Comparison of ENCODE assay signal across 30 cellular contexts in genomic region chr5:83385812-83386211, GRCh38.
"Had no signal": no experiment of that assay in that cellular context is flagged by ENCODE, and none has a peak within 500 bp of the region (broad histone marks: within the 10 kb centered on the region; RNA-seq: fewer than 3 reads in every experiment).

No MANE protein-coding gene starts in this region.

- H3K4me3 Mint-ChIP-seq: activated naive CD8-positive, alpha-beta T cell; naive B cell; nephron progenitor cell; stimulated activated naive CD8-positive, alpha-beta T cell treated with anti-CD3 and anti-CD28 coated beads, Interleukin-15, Interleukin-2, amounts not matched to agents 100 ng/mL and 50 ng/mL, for 24 hours; T-helper 2 cell treated with Interferon-gamma antibody and Interleukin-4, amounts not matched to agents 5 μg/mL and 100 μg/mL, for 36 hours had no signal

- H2AFZ ChIP-seq: hepatocyte had no signal

- H3K36me3 Mint-ChIP-seq: activated naive CD8-positive, alpha-beta T cell; naive B cell had no signal

- H3K4me3 ChIP-seq: cardiac muscle cell, colonic mucosa, gastroesophageal sphincter, hepatocyte, ovary, prostate gland, skin epidermis, upper lobe of right lung had no signal

- DNase-seq: activated CD4-positive, alpha-beta T cell treated with anti-CD3 and anti-CD28 coated beads for 48 hours; activated CD4-positive, alpha-beta T cell treated with anti-CD3 and anti-CD28 coated beads, Interleukin-2, amount 50 U/mL, for 48 hours; activated CD8-positive, alpha-beta memory T cell treated with anti-CD3 and anti-CD28 coated beads for 24 hours; activated effector memory CD4-positive, alpha-beta T cell treated with Interleukin-2 at 50 U/mL for 16 hours; activated naive CD4-positive, alpha-beta T cell treated with Interleukin-2 at 50 U/mL for 16 hours; anterior cingulate cortex; cerebellar nuclear complex; colonic mucosa; effector CD8-positive, alpha-beta T cell; erythroblast; islet precursor cell; left ventricle myocardium superior; naive B cell; nephron progenitor cell; ovary; retina; stimulated activated CD4-positive, alpha-beta T cell treated with anti-CD3 and anti-CD28 coated beads, Interleukin-12 subunit alpha, Interleukin-12 subunit beta, amount 100 ng/mL, for 4 hours; stimulated activated CD4-positive, alpha-beta T cell treated with anti-CD3 and anti-CD28 coated beads, Interleukin-4, amount 100 ng/mL, for 1 hour; upper lobe of right lung; WERI-Rb-1 had no signal

- H3K27me3 ChIP-seq: cardiac muscle cell, colonic mucosa, gastroesophageal sphincter, hepatocyte, ovary, upper lobe of right lung had no signal

- H3K4me1 ChIP-seq: colonic mucosa, gastroesophageal sphincter, prostate gland, upper lobe of right lung had no signal

- H3K27me3 Mint-ChIP-seq: naive B cell; stimulated activated naive CD8-positive, alpha-beta T cell treated with anti-CD3 and anti-CD28 coated beads, Interleukin-15, Interleukin-2, amounts not matched to agents 100 ng/mL and 50 ng/mL, for 24 hours had no signal

- ATAC-seq: activated CD4-positive, CD25-positive, alpha-beta regulatory T cell treated with anti-CD3 and anti-CD28 coated beads, Interleukin-2, amount 50 U/mL, for 24 hours; gastroesophageal sphincter; left ventricle myocardium superior; sciatic nerve; upper lobe of right lung had no signal

- H3K27ac ChIP-seq: cardiac muscle cell, colonic mucosa, gastroesophageal sphincter, ovary, prostate gland, skin epidermis, upper lobe of right lung, WERI-Rb-1 had no signal

- H3K79me2 ChIP-seq: hepatocyte had no signal

- H3K27ac Mint-ChIP-seq: activated naive CD8-positive, alpha-beta T cell; naive B cell; stimulated activated naive CD8-positive, alpha-beta T cell treated with anti-CD3 and anti-CD28 coated beads, Interleukin-15, Interleukin-2, amounts not matched to agents 100 ng/mL and 50 ng/mL, for 24 hours; T-helper 2 cell treated with Interferon-gamma antibody and Interleukin-4, amounts not matched to agents 5 μg/mL and 100 μg/mL, for 36 hours had no signal

- H3K9me3 Mint-ChIP-seq: T-helper 2 cell treated with Interferon-gamma antibody and Interleukin-4, amounts not matched to agents 5 μg/mL and 100 μg/mL, for 36 hours had no signal

- H3K4me1 Mint-ChIP-seq: naive B cell had no signal

- H3K9me3 ChIP-seq: colonic mucosa, gastroesophageal sphincter, ovary, prostate gland, upper lobe of right lung had no signal

- H3K36me3 ChIP-seq: cardiac muscle cell, colonic mucosa, gastroesophageal sphincter, ovary, prostate gland, upper lobe of right lung, WERI-Rb-1 had no signal
